In genomic region chrX:73987166-73987565, GRCh38 we compare ENCODE assay signal across 14 cellular contexts.
"Had no signal": no experiment of that assay in that cellular context is flagged by ENCODE, and none has a peak within 500 bp of the region (broad histone marks: within the 10 kb centered on the region; RNA-seq: fewer than 3 reads in every experiment).

No MANE protein-coding gene starts in this region.

- H3K4me1 Mint-ChIP-seq: brain, nephron progenitor cell had no signal

- H3K9me3 Mint-ChIP-seq: activated naive CD4-positive, alpha-beta T cell treated with anti-CD3 and anti-CD28 coated beads, Interleukin-2, amount 50 U/mL, for 24 hours; effector memory CD8-positive, alpha-beta T cell had no signal

- DNase-seq: activated CD4-positive, alpha-beta T cell treated with anti-CD3 and anti-CD28 coated beads for 36 hours; activated CD8-positive, alpha-beta memory T cell treated with anti-CD3 and anti-CD28 coated beads for 24 hours; amniotic stem cell; effector memory CD8-positive, alpha-beta T cell; nephron progenitor cell; psoas muscle; stimulated activated CD4-positive, alpha-beta T cell treated with anti-CD3 and anti-CD28 coated beads, Interleukin-12 subunit alpha, Interleukin-12 subunit beta, amount 100 ng/mL, for 4 hours; stimulated activated CD4-positive, alpha-beta T cell treated with anti-CD3 and anti-CD28 coated beads, Interleukin-2, amount 100 ng/mL, for 48 hours; stimulated activated naive CD4-positive, alpha-beta T cell treated with Interleukin-2 at 50 U/mL for 16 hours; trophoblast cell had no signal

- ATAC-seq: activated CD4-positive, alpha-beta T cell treated with anti-CD3 and anti-CD28 coated beads for 36 hours; effector memory CD8-positive, alpha-beta T cell; gastroesophageal sphincter; psoas muscle had no signal

- H3K27ac Mint-ChIP-seq: activated CD4-positive, alpha-beta T cell treated with anti-CD3 and anti-CD28 coated beads for 36 hours; activated naive CD4-positive, alpha-beta T cell treated with anti-CD3 and anti-CD28 coated beads, Interleukin-2, amount 50 U/mL, for 24 hours; activated T-helper 2 cell treated with anti-CD3 and anti-CD28 coated beads, Interferon-gamma antibody, Interleukin-2, Interleukin-4, amounts not matched to agents 10 μg/mL and 5 μg/mL and 100 μg/mL, durations not matched to agents 14 hours and 24 hours and 36 hours; brain; nephron progenitor cell had no signal

- H3K27me3 Mint-ChIP-seq: activated CD4-positive, alpha-beta T cell treated with anti-CD3 and anti-CD28 coated beads for 36 hours; activated naive CD4-positive, alpha-beta T cell treated with anti-CD3 and anti-CD28 coated beads, Interleukin-2, amount 50 U/mL, for 24 hours; brain; effector memory CD8-positive, alpha-beta T cell had no signal

- H3K4me3 Mint-ChIP-seq: activated CD4-positive, alpha-beta T cell treated with anti-CD3 and anti-CD28 coated beads for 36 hours; activated naive CD4-positive, alpha-beta T cell treated with anti-CD3 and anti-CD28 coated beads, Interleukin-2, amount 50 U/mL, for 24 hours; brain; effector memory CD8-positive, alpha-beta T cell; nephron progenitor cell had no signal
